ENCODE assay signal across 8 cellular contexts in genomic region chr7:40551685-40552576, GRCh38.
DNase-seq lines count a peak whose midpoint lies in the region; ATAC-seq and TF ChIP-seq lines count a peak whose summit lies in the region.

No MANE protein-coding gene starts in this region.

- H3K14ac ChIP-seq in IMR-90 (replicated peaks; ENCODE audit: low read depth, low read length) = peak overlapping the region; percentile 64; the same call in 1 of the 2 replicates

- TF ChIP-seq CTCF in IMR-90 (conservative IDR thresholded peaks at IDR 0.05; ENCODE audit: low read depth, low read length) = no peak
- TF ChIP-seq CTCF in smooth muscle cell (IDR thresholded peaks at IDR 0.05; ENCODE audit: borderline replicate concordance, insufficient read depth, poor library complexity, severe bottlenecking) = no peak
- TF ChIP-seq CTCF in transverse colon (IDR thresholded peaks at IDR 0.05) = no peak

- intact Hi-C loops in IMR-90 (cut with micrococcal nuclease) (no loop called here), transverse colon (cut with DNase I; ENCODE audit: low total_unique reads) (no loop called here)

- H3F3A ChIP-seq in smooth muscle cell (ENCODE audit: low read depth) = peaks cover 6% of the 10 kb centered on the region

- H3K4ac ChIP-seq in IMR-90 (ENCODE audit: low read depth, low read length) = 0 out of 2 replicates have a peak overlapping the region, but pooled peaks have one; percentile 19

- ATAC-seq in GM21576 (IDR thresholded peaks at IDR 0.05; ENCODE audit: unreplicated experiment) = peak; percentile 69
- ATAC-seq in IMR-90 (ENCODE audit: low read depth) = peak; percentile 97

- H2AK9ac ChIP-seq in IMR-90 (replicated peaks; ENCODE audit: low read depth, low read length, poor library complexity) = peak overlapping the region; percentile 58

- H3K27me3 ChIP-seq in IMR-90 (ENCODE audit: control insufficient read depth, insufficient read depth, low read length) (no peaks in the 10 kb centered on the region), smooth muscle cell (ENCODE audit: low read depth) (no peaks in the 10 kb centered on the region), transverse colon (no peaks in the 10 kb centered on the region)

- H2BK5ac ChIP-seq in IMR-90 (ENCODE audit: low read depth, low read length, poor library complexity, severe bottlenecking) = peak overlapping the region; percentile 3

- H2BK15ac ChIP-seq in IMR-90 (ENCODE audit: low read depth, low read length) = peak overlapping the region; percentile 46; the same call in 1 of the 3 replicates

- no peaks in the 10 kb centered on the region for H3K36me3 ChIP-seq in IMR-90 (ENCODE audit: control insufficient read depth, insufficient read depth, low read length)
- no peaks in the 10 kb centered on the region for H3K36me3 ChIP-seq in smooth muscle cell (ENCODE audit: low read depth)
- H3K36me3 ChIP-seq in transverse colon = no peaks in the 10 kb centered on the region

- H3K4me3 ChIP-seq in IMR-90 (ENCODE audit: insufficient read depth, low read depth, low read length) = no peak overlapping the region
- no peak overlapping the region for H3K4me3 ChIP-seq in smooth muscle cell
- no peak overlapping the region for H3K4me3 ChIP-seq in transverse colon

- H3K4me2 ChIP-seq in IMR-90 (ENCODE audit: low read depth, low read length) (peak overlapping the region; percentile 43; the same call in 1 of the 2 replicates), smooth muscle cell (peak overlapping the region; percentile 15)

- H4K91ac ChIP-seq in IMR-90 (ENCODE audit: insufficient read depth, low read depth, low read length) = no peak overlapping the region

- H3K9ac ChIP-seq in IMR-90 (ENCODE audit: low read depth, low read length) (no peak overlapping the region), smooth muscle cell (ENCODE audit: low read depth) (no peak overlapping the region)

- H4K20me1 ChIP-seq in IMR-90 (ENCODE audit: insufficient read depth, low read length) (no peaks in the 10 kb centered on the region), smooth muscle cell (ENCODE audit: low read depth) (no peaks in the 10 kb centered on the region)

- BruUV-seq in IMR-90 (replicated peaks; lab: Mats Ljungman, UMichigan) = no TSS peak

- dilution Hi-C loops in IMR-90 (cut with HindIII; ENCODE audit: low sequenced_read_pairs, unreplicated experiment) = no loop called here

- H2BK120ac ChIP-seq in IMR-90 (ENCODE audit: low read depth, low read length) = 0 out of 2 replicates have a peak overlapping the region, but pooled peaks have one; percentile 2

- peak overlapping the region in 1 of 2 experiments; percentile 7; a peak in 1 of 4 replicates for H4K8ac ChIP-seq in IMR-90 (ENCODE audit: low read depth in 2 of 2, low read length in 2 of 2)

- H3K27ac ChIP-seq in IMR-90 (ENCODE audit: insufficient read depth, low read length) = no peak overlapping the region
- H3K27ac ChIP-seq in smooth muscle cell (ENCODE audit: low read depth) = peak overlapping the region; percentile 58
- H3K27ac ChIP-seq in transverse colon = no peak overlapping the region

- in situ Hi-C loops in IMR-90 (cut with MboI; ENCODE audit: low sequenced_read_pairs) = no loop called here
- in situ Hi-C loops in transverse colon (cut with MboI; ENCODE audit: low pct_ligation_motif_present in 1 of 4, low pct_unique_long_range_greater_than_20kb in 1 of 4, low sequenced_read_pairs in 3 of 4) = no loop called here

- TF ChIP-seq POLR2A in IMR-90 (IDR thresholded peaks at IDR 0.05; ENCODE audit: low read depth, low read length) (no peak), transverse colon (IDR thresholded peaks at IDR 0.05) (no peak)

- POLR2A ChIA-PET in IMR-90 (lab: Charles Lee; ENCODE audit: unreplicated experiment) = no interaction called here

- H2BK20ac ChIP-seq in IMR-90 (ENCODE audit: low read depth, low read length) = 0 out of 2 replicates have a peak overlapping the region, but pooled peaks have one; percentile 25

- TF ChIP-seq RAD21 in IMR-90 (IDR thresholded peaks at IDR 0.05; ENCODE audit: low read length) = no peak

- H3K79me2 ChIP-seq in smooth muscle cell (ENCODE audit: low read depth) = no peaks in the 10 kb centered on the region

- H2AFZ ChIP-seq in IMR-90 (replicated peaks; ENCODE audit: low read length, poor library complexity) (no peak overlapping the region), smooth muscle cell (ENCODE audit: low read depth) (no peak overlapping the region)

- H2AK5ac ChIP-seq in IMR-90 (ENCODE audit: low read depth, low read length) = peak overlapping the region; percentile 51; the same call in 1 of the 2 replicates

- TF ChIP-seq EP300 in transverse colon (IDR thresholded peaks at IDR 0.05; ENCODE audit: low read depth) = no peak

- DNase-seq in EH (ENCODE audit: low read depth) = peak; percentile 84
- DNase-seq in IMR-90 = peak; percentile 88
- peak; percentile 57 for DNase-seq in dermis blood vessel endothelial cell
- no peak for DNase-seq in smooth muscle cell (lab: John Stamatoyannopoulos, UW; ENCODE audit: unreplicated experiment)
- DNase-seq in activated CD8-positive, alpha-beta memory T cell treated with anti-CD3 and anti-CD28 coated beads for 24 hours = no peak
- DNase-seq in transverse colon = no peak
- no peak for DNase-seq in DMS79 (lab: John Stamatoyannopoulos, UW)

- peak overlapping the region; percentile 32; the same call in 1 of the 2 replicates for H4K5ac ChIP-seq in IMR-90 (ENCODE audit: low read depth, low read length)

- H3K9me1 ChIP-seq in IMR-90 (ENCODE audit: insufficient read depth, low read length) = peaks cover 7% of the 10 kb centered on the region

- no CpG with 5 or more reads among the region's 8 CpGs for WGBS in IMR-90 (ENCODE audit: extremely low coverage in 2 of 2, insufficient read length in 1 of 2), 2 experiments
- 55% methylated on average over 8 of the region's 8 CpGs for WGBS in smooth muscle cell (ENCODE audit: low lambda C conversion rate)
- WGBS in transverse colon (ENCODE audit: low coverage in 1 of 2), 2 donors = 66 to 74% methylated on average over 4 to 8 of the region's 8 CpGs

- CTCF ChIA-PET in IMR-90 (lab: Yijun Ruan, JAX) = interaction anchor here (0.5 to 0.7 kb wide), 2 partner anchors 80 to 1305 kb away, joined by 3 to 4 read pairs; no protein-coding TSS in a partner anchor

- no peak overlapping the region for H3K23ac ChIP-seq in IMR-90 (ENCODE audit: low read depth, low read length)

- H3K9me3 ChIP-seq in IMR-90 (ENCODE audit: control insufficient read depth, insufficient read depth, low read length) = no peaks in the 10 kb centered on the region
- no peaks in the 10 kb centered on the region for H3K9me3 ChIP-seq in smooth muscle cell (replicated peaks; ENCODE audit: low read depth)
- no peaks in the 10 kb centered on the region for H3K9me3 ChIP-seq in transverse colon

- no peak overlapping the region for H3K56ac ChIP-seq in IMR-90 (ENCODE audit: extremely low read depth, insufficient read depth, low read length)

- H3K18ac ChIP-seq in IMR-90 (ENCODE audit: low read depth, low read length) = 0 out of 2 replicates have a peak overlapping the region, but pooled peaks have one; percentile 35

- H3K4me1 ChIP-seq in IMR-90 (ENCODE audit: control insufficient read depth, insufficient read depth, low read length) (peaks cover 9% of the 10 kb centered on the region), smooth muscle cell (ENCODE audit: low read depth) (peaks cover 6% of the 10 kb centered on the region), transverse colon (no peaks in the 10 kb centered on the region)

- no peaks in the 10 kb centered on the region for H3K79me1 ChIP-seq in IMR-90 (ENCODE audit: low read depth in 1 of 2, low read length in 2 of 2)

TF ChIP-seq in IMR-90, 13 proteins besides CTCF, POLR2A, EP300 and RAD21:
- TF ChIP-seq ELK1 (IDR thresholded peaks at IDR 0.05; ENCODE audit: borderline replicate concordance, low read depth, low read length) = no peak
- TF ChIP-seq USF2 (IDR thresholded peaks at IDR 0.05; ENCODE audit: low read depth, low read length) = no peak
- TF ChIP-seq RFX5 (IDR thresholded peaks at IDR 0.05; ENCODE audit: low read depth, low read length) = no peak
- TF ChIP-seq FOS (IDR thresholded peaks at IDR 0.05; ENCODE audit: low read depth, low read length) = no peak
- no peak for TF ChIP-seq MAZ (IDR thresholded peaks at IDR 0.05; ENCODE audit: borderline replicate concordance, low read depth, low read length)
- TF ChIP-seq MXI1 (IDR thresholded peaks at IDR 0.05; ENCODE audit: borderline replicate concordance, low read depth, low read length) = no peak
- no peak for TF ChIP-seq CHD1 (IDR thresholded peaks at IDR 0.05; ENCODE audit: low read depth, low read length)
- TF ChIP-seq NFE2L2 (IDR thresholded peaks at IDR 0.05; ENCODE audit: low read depth, low read length) = 0 out of 2 replicates have a peak, but pooled peaks have one; percentile 6
- no peak for TF ChIP-seq SMC3 (IDR thresholded peaks at IDR 0.05; ENCODE audit: low read depth, low read length)
- TF ChIP-seq MAFK (IDR thresholded peaks at IDR 0.05; ENCODE audit: low read depth, low read length) = peak; percentile 93
- TF ChIP-seq RCOR1 (IDR thresholded peaks at IDR 0.05; ENCODE audit: insufficient replicate concordance, low read length) = no peak
- peak; percentile 85 for TF ChIP-seq CEBPB (IDR thresholded peaks at IDR 0.05; ENCODE audit: low read depth, low read length)
- TF ChIP-seq BHLHE40 (IDR thresholded peaks at IDR 0.05; ENCODE audit: low read depth, low read length) = no peak

Comparison
In these comparisons a context has a peak if more than half of its experiments do, and no peak if none do; other contexts are left out.
1. DNase-seq: peak in EH (single experiment), IMR-90 (single experiment) and dermis blood vessel endothelial cell (single experiment); none in smooth muscle cell (single experiment), activated CD8-positive, alpha-beta memory T cell treated with anti-CD3 and anti-CD28 coated beads for 24 hours (single experiment), transverse colon (single experiment) and DMS79 (single experiment).